1 cellular context compared by ENCODE assay signal in the genomic region with DNA sequence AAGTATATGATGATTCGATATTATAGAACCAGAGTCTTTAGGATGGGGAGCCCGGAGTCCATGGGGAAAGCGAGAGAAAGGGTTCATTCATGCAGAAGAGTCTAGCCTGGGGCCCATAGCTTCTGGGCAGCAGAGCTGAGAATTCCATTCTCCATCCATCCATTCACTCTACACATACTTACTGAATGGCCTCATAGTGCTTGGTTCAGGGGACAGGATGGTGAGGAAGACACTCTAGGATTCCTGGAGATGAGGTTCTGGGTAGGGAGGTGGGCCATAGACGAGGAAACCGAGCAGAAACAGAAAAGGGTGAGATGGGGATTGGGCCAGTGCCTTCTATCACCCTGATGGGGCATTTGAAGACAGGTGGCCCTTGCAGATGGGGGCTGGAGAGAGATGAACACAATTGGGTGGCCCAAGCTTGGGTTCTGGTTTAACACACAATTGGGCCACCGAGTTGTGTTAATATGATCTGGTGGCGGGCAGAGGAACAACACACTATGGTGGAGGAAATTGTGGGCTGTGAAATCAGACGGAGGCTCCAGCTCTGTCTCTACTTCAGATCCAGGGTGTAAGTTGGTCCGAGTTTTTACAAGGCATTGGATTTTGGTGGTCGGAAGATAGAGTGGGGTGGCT.
TF ChIP-seq lines count a peak whose summit lies in the region.

No MANE protein-coding gene starts in this region.

TF ChIP-seq in K562, 482 proteins besides CTCF, POLR2A, EP300 and RAD21 (continued from another document):
- 0 out of 2 replicates have a peak, but pooled peaks have one; percentile 42 for TF ChIP-seq DDX20 (tag; IDR thresholded peaks at IDR 0.05; ENCODE audit: low read depth)
- TF ChIP-seq FOXA3 (CRISPR knock-in tag; conservative IDR thresholded peaks at IDR 0.05 in 1 of 2, IDR thresholded peaks at IDR 0.05 in 1 of 2) = no peak
- TF ChIP-seq ELF1 (tag; IDR thresholded peaks at IDR 0.05) = no peak
- TF ChIP-seq BACH1 (tag; IDR thresholded peaks at IDR 0.05) = no peak
- TF ChIP-seq, protein P1, sequence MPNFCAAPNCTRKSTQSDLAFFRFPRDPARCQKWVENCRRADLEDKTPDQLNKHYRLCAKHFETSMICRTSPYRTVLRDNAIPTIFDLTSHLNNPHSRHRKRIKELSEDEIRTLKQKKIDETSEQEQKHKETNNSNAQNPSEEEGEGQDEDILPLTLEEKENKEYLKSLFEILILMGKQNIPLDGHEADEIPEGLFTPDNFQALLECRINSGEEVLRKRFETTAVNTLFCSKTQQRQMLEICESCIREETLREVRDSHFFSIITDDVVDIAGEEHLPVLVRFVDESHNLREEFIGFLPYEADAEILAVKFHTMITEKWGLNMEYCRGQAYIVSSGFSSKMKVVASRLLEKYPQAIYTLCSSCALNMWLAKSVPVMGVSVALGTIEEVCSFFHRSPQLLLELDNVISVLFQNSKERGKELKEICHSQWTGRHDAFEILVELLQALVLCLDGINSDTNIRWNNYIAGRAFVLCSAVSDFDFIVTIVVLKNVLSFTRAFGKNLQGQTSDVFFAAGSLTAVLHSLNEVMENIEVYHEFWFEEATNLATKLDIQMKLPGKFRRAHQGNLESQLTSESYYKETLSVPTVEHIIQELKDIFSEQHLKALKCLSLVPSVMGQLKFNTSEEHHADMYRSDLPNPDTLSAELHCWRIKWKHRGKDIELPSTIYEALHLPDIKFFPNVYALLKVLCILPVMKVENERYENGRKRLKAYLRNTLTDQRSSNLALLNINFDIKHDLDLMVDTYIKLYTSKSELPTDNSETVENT (CRISPR knock-in tag; IDR thresholded peaks at IDR 0.05) = no peak
- TF ChIP-seq SP1 (CRISPR knock-in tag; IDR thresholded peaks at IDR 0.05) = no peak
- TF ChIP-seq PRMT5 (CRISPR knock-in tag; IDR thresholded peaks at IDR 0.05) = no peak
- TF ChIP-seq, protein P2, sequence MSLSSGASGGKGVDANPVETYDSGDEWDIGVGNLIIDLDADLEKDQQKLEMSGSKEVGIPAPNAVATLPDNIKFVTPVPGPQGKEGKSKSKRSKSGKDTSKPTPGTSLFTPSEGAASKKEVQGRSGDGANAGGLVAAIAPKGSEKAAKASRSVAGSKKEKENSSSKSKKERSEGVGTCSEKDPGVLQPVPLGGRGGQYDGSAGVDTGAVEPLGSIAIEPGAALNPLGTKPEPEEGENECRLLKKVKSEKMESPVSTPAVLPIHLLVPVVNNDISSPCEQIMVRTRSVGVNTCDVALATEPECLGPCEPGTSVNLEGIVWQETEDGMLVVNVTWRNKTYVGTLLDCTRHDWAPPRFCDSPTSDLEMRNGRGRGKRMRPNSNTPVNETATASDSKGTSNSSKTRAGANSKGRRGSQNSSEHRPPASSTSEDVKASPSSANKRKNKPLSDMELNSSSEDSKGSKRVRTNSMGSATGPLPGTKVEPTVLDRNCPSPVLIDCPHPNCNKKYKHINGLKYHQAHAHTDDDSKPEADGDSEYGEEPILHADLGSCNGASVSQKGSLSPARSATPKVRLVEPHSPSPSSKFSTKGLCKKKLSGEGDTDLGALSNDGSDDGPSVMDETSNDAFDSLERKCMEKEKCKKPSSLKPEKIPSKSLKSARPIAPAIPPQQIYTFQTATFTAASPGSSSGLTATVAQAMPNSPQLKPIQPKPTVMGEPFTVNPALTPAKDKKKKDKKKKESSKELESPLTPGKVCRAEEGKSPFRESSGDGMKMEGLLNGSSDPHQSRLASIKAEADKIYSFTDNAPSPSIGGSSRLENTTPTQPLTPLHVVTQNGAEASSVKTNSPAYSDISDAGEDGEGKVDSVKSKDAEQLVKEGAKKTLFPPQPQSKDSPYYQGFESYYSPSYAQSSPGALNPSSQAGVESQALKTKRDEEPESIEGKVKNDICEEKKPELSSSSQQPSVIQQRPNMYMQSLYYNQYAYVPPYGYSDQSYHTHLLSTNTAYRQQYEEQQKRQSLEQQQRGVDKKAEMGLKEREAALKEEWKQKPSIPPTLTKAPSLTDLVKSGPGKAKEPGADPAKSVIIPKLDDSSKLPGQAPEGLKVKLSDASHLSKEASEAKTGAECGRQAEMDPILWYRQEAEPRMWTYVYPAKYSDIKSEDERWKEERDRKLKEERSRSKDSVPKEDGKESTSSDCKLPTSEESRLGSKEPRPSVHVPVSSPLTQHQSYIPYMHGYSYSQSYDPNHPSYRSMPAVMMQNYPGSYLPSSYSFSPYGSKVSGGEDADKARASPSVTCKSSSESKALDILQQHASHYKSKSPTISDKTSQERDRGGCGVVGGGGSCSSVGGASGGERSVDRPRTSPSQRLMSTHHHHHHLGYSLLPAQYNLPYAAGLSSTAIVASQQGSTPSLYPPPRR (CRISPR knock-in tag; IDR thresholded peaks at IDR 0.05; ENCODE audit: borderline replicate concordance) = no peak
- TF ChIP-seq, protein P3, sequence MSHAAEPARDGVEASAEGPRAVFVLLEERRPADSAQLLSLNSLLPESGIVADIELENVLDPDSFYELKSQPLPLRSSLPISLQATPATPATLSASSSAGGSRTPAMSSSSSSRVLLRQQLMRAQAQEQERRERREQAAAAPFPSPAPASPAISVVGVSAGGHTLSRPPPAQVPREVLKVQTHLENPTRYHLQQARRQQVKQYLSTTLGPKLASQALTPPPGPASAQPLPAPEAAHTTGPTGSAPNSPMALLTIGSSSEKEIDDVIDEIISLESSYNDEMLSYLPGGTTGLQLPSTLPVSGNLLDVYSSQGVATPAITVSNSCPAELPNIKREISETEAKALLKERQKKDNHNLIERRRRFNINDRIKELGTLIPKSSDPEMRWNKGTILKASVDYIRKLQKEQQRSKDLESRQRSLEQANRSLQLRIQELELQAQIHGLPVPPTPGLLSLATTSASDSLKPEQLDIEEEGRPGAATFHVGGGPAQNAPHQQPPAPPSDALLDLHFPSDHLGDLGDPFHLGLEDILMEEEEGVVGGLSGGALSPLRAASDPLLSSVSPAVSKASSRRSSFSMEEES (CRISPR knock-in tag; IDR thresholded peaks at IDR 0.05) = no peak
- TF ChIP-seq, protein P4, sequence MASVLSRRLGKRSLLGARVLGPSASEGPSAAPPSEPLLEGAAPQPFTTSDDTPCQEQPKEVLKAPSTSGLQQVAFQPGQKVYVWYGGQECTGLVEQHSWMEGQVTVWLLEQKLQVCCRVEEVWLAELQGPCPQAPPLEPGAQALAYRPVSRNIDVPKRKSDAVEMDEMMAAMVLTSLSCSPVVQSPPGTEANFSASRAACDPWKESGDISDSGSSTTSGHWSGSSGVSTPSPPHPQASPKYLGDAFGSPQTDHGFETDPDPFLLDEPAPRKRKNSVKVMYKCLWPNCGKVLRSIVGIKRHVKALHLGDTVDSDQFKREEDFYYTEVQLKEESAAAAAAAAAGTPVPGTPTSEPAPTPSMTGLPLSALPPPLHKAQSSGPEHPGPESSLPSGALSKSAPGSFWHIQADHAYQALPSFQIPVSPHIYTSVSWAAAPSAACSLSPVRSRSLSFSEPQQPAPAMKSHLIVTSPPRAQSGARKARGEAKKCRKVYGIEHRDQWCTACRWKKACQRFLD (CRISPR knock-in tag; IDR thresholded peaks at IDR 0.05) = peak; percentile 86; the same call in 1 of the 2 replicates
- TF ChIP-seq FOXM1 (IDR thresholded peaks at IDR 0.05; ENCODE audit: low read depth) = no peak
- no peak for TF ChIP-seq FOXM1 (CRISPR knock-in tag; IDR thresholded peaks at IDR 0.05; ENCODE audit: low read depth)
- TF ChIP-seq, protein P5, sequence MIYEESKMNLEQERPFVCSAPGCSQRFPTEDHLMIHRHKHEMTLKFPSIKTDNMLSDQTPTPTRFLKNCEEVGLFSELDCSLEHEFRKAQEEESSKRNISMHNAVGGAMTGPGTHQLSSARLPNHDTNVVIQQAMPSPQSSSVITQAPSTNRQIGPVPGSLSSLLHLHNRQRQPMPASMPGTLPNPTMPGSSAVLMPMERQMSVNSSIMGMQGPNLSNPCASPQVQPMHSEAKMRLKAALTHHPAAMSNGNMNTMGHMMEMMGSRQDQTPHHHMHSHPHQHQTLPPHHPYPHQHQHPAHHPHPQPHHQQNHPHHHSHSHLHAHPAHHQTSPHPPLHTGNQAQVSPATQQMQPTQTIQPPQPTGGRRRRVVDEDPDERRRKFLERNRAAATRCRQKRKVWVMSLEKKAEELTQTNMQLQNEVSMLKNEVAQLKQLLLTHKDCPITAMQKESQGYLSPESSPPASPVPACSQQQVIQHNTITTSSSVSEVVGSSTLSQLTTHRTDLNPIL (CRISPR knock-in tag; IDR thresholded peaks at IDR 0.05) = no peak
- 0 out of 2 replicates have a peak, but pooled peaks have one; percentile 14 for TF ChIP-seq ZNF311 (CRISPR knock-in tag; IDR thresholded peaks at IDR 0.05)
- TF ChIP-seq TCF7L2 (IDR thresholded peaks at IDR 0.05; ENCODE audit: low read depth, low read length) = no peak
- TF ChIP-seq SNRNP70 (optimal IDR thresholded peaks at IDR 0.05; ENCODE audit: low read depth, low read length) = no peak
- no peak for TF ChIP-seq ZNF217 (CRISPR knock-in tag; IDR thresholded peaks at IDR 0.05)
- TF ChIP-seq, protein P6, sequence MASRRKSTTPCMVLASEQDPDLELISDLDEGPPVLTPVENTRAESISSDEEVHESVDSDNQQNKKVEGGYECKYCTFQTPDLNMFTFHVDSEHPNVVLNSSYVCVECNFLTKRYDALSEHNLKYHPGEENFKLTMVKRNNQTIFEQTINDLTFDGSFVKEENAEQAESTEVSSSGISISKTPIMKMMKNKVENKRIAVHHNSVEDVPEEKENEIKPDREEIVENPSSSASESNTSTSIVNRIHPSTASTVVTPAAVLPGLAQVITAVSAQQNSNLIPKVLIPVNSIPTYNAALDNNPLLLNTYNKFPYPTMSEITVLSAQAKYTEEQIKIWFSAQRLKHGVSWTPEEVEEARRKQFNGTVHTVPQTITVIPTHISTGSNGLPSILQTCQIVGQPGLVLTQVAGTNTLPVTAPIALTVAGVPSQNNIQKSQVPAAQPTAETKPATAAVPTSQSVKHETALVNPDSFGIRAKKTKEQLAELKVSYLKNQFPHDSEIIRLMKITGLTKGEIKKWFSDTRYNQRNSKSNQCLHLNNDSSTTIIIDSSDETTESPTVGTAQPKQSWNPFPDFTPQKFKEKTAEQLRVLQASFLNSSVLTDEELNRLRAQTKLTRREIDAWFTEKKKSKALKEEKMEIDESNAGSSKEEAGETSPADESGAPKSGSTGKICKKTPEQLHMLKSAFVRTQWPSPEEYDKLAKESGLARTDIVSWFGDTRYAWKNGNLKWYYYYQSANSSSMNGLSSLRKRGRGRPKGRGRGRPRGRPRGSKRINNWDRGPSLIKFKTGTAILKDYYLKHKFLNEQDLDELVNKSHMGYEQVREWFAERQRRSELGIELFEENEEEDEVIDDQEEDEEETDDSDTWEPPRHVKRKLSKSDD (conservative IDR thresholded peaks at IDR 0.05; ENCODE audit: low read length) = no peak
- TF ChIP-seq, protein P7, sequence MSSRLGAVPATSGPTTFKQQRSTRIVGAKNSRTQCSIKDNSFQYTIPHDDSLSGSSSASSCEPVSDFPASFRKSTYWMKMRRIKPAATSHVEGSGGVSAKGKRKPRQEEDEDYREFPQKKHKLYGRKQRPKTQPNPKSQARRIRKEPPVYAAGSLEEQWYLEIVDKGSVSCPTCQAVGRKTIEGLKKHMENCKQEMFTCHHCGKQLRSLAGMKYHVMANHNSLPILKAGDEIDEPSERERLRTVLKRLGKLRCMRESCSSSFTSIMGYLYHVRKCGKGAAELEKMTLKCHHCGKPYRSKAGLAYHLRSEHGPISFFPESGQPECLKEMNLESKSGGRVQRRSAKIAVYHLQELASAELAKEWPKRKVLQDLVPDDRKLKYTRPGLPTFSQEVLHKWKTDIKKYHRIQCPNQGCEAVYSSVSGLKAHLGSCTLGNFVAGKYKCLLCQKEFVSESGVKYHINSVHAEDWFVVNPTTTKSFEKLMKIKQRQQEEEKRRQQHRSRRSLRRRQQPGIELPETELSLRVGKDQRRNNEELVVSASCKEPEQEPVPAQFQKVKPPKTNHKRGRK (tag; IDR thresholded peaks at IDR 0.05) = no peak
- no peak for TF ChIP-seq PHF20 (IDR thresholded peaks at IDR 0.05; ENCODE audit: partially characterized antibody)
- TF ChIP-seq, protein P8, sequence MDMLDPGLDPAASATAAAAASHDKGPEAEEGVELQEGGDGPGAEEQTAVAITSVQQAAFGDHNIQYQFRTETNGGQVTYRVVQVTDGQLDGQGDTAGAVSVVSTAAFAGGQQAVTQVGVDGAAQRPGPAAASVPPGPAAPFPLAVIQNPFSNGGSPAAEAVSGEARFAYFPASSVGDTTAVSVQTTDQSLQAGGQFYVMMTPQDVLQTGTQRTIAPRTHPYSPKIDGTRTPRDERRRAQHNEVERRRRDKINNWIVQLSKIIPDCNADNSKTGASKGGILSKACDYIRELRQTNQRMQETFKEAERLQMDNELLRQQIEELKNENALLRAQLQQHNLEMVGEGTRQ (CRISPR knock-in tag; IDR thresholded peaks at IDR 0.05) = no peak
- TF ChIP-seq ZNF384 (IDR thresholded peaks at IDR 0.05; ENCODE audit: low read depth, low read length) = no peak
